Comparison of ENCODE assay signal across 9 cellular contexts in the genomic region with DNA sequence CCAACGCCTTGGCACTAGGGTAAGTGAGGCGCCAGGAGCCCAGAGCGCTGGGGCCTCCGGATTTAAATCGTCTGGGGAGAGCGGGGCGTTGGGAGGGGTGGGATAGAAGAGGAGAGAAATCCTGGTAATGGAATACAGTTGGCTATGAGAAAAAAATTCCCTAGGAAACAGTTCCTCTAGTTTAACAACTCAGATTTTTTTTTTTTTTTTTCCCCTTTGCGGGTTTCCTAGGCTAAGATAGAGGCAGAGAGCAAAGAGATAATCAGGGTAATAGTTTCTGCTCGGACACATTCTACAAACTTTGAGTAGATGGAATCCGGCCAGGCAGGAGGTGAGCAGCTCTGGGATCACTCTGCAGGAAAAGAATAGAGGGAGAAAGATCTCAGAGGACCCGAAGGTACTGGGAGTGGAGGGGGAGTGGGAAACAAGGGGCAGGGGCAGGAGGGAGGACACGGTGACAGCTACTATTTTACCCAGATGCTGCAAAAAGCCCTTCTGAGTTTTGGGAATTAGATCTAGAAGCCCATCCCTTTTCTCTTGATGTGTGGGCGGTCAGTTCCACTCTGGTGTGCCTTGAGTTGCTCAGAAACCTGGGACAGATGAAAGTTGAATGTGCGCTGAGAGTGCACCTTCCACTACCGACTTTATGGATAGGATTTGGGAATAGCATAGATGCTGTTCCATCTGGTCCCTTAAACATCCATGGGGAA. TPM values are rescaled to one million over a fixed set of nuclear protein-coding genes. Genes with fewer than 3 reads are reported as not detected.
DNase-seq lines count a peak whose midpoint lies in the region; ATAC-seq and TF ChIP-seq lines count a peak whose summit lies in the region.
"Had no signal": no experiment of that assay in that cellular context is flagged by ENCODE, and none has a peak within 500 bp of the region (broad histone marks: within the 10 kb centered on the region; RNA-seq: fewer than 3 reads in every experiment).

No MANE protein-coding gene starts in this region.

- no peaks in the 10 kb centered on the region for H3K36me3 Mint-ChIP-seq in activated T-helper 2 cell treated with anti-CD3 and anti-CD28 coated beads, Interferon-gamma antibody, Interleukin-2, Interleukin-4, amounts not matched to agents 10 μg/mL and 5 μg/mL and 100 μg/mL, durations not matched to agents 14 hours and 24 hours and 36 hours (ENCODE audit: low read depth)

- H3K9ac ChIP-seq in iPS-15b (ENCODE audit: low read depth, low read length): no peak overlapping the region

- DNase-seq in HFF-Myc (ENCODE audit: extremely low read depth, low read depth) (no peak), spleen (no peak), Kasumi-1 (lab: John Stamatoyannopoulos, UW) (no peak), HuH-7 (ENCODE audit: low spot score) (no peak)
- no peak for DNase-seq in activated T-helper 2 cell treated with anti-CD3 and anti-CD28 coated beads, Interferon-gamma antibody, Interleukin-2, Interleukin-4, amounts not matched to agents 10 μg/mL and 5 μg/mL and 100 μg/mL, durations not matched to agents 14 hours and 24 hours and 36 hours (ENCODE audit: low spot score)
- no peak for DNase-seq in NK-92 treated with Interleukin-12 subunit alpha and Interleukin-12 subunit beta, amount 100 ng/mL, for 24 hours (lab: John Stamatoyannopoulos, UW)

- peaks cover 48% of the 10 kb centered on the region for H3K27me3 Mint-ChIP-seq in activated T-helper 2 cell treated with anti-CD3 and anti-CD28 coated beads, Interferon-gamma antibody, Interleukin-2, Interleukin-4, amounts not matched to agents 10 μg/mL and 5 μg/mL and 100 μg/mL, durations not matched to agents 14 hours and 24 hours and 36 hours (ENCODE audit: low read depth)

- no peak for ATAC-seq in GM18519 (IDR thresholded peaks at IDR 0.05; ENCODE audit: low FRiP score, unreplicated experiment)

- H3K36me3 ChIP-seq in iPS-15b (ENCODE audit: control insufficient read depth, insufficient read depth, low read length): no peaks in the 10 kb centered on the region
- no peaks in the 10 kb centered on the region for H3K36me3 ChIP-seq in spleen
- H3K36me3 ChIP-seq: HAP-1 had no signal

- H3K4me1 ChIP-seq in iPS-15b (ENCODE audit: control insufficient read depth, insufficient read depth, low read length) (peaks cover 5% of the 10 kb centered on the region), spleen (peaks cover 4 to 20% (median 14%) of the 10 kb centered on the region in 6 donors)

- peak overlapping the region; percentile 51 for H3K4me3 ChIP-seq in HFF-Myc (replicated peaks; ENCODE audit: low read depth, low read length)
- H3K4me3 ChIP-seq in iPS-15b (ENCODE audit: low read depth, low read length): peak overlapping the region; percentile 85
- H3K4me3 ChIP-seq in spleen: peak overlapping the region in 7 of 8 donors; percentile 33 to 69 (median 42)
- H3K4me3 ChIP-seq: HAP-1 had no signal

- TF ChIP-seq CTCF in HFF-Myc (IDR thresholded peaks at IDR 0.05; ENCODE audit: low read depth, low read length, missing control alignments) (no peak), spleen (IDR thresholded peaks at IDR 0.05 in 8 of 11, conservative IDR thresholded peaks at IDR 0.05 in 3 of 11) (no peak)

- 28 to 34% (median 29%) methylated on average over 15 of the region's 15 CpGs for WGBS in spleen, 5 donors

- peak overlapping the region; percentile 56 for H3K4me3 Mint-ChIP-seq in activated T-helper 2 cell treated with anti-CD3 and anti-CD28 coated beads, Interferon-gamma antibody, Interleukin-2, Interleukin-4, amounts not matched to agents 10 μg/mL and 5 μg/mL and 100 μg/mL, durations not matched to agents 14 hours and 24 hours and 36 hours (ENCODE audit: low read depth)

- peaks cover 51% of the 10 kb centered on the region for H3K27me3 ChIP-seq in iPS-15b (ENCODE audit: control insufficient read depth, insufficient read depth, low read length)
- peaks cover 0 to 61% (median 13%) of the 10 kb centered on the region in 7 donors for H3K27me3 ChIP-seq in spleen (replicated peaks in 1 of 7)

- no peak overlapping the region for H3K27ac ChIP-seq in spleen

- no peak for TF ChIP-seq POLR2A in spleen (IDR thresholded peaks at IDR 0.05)

- peaks cover 6% of the 10 kb centered on the region for H3K4me1 Mint-ChIP-seq in activated T-helper 2 cell treated with anti-CD3 and anti-CD28 coated beads, Interferon-gamma antibody, Interleukin-2, Interleukin-4, amounts not matched to agents 10 μg/mL and 5 μg/mL and 100 μg/mL, durations not matched to agents 14 hours and 24 hours and 36 hours (ENCODE audit: low read depth)

- H3K9me3 ChIP-seq in iPS-15b (ENCODE audit: control insufficient read depth, insufficient read depth, low read length) (no peaks in the 10 kb centered on the region), spleen (no peaks in the 10 kb centered on the region)
- H3K9me3 ChIP-seq: HAP-1 had no signal

- intact Hi-C loops in activated T-helper 2 cell treated with anti-CD3 and anti-CD28 coated beads, Interferon-gamma antibody, Interleukin-2, Interleukin-4, amounts not matched to agents 10 μg/mL and 5 μg/mL and 100 μg/mL, durations not matched to agents 14 hours and 24 hours and 36 hours (cut with micrococcal nuclease): no loop called here
- intact Hi-C loops in spleen (cut with DNase I; ENCODE audit: low total_unique reads): no loop called here

- no peak overlapping the region for H3K27ac Mint-ChIP-seq in activated T-helper 2 cell treated with anti-CD3 and anti-CD28 coated beads, Interferon-gamma antibody, Interleukin-2, Interleukin-4, amounts not matched to agents 10 μg/mL and 5 μg/mL and 100 μg/mL, durations not matched to agents 14 hours and 24 hours and 36 hours

- no peaks in the 10 kb centered on the region for H3K9me3 Mint-ChIP-seq in activated T-helper 2 cell treated with anti-CD3 and anti-CD28 coated beads, Interferon-gamma antibody, Interleukin-2, Interleukin-4, amounts not matched to agents 10 μg/mL and 5 μg/mL and 100 μg/mL, durations not matched to agents 14 hours and 24 hours and 36 hours

RNA-seq across cellular contexts. Expression of a gene that starts 0.4 kb away (rescaled TPM):
- not detected in 2 replicates for total RNA-seq in activated T-helper 2 cell treated with anti-CD3 and anti-CD28 coated beads, Interferon-gamma antibody, Interleukin-2, Interleukin-4, amounts not matched to agents 10 μg/mL and 5 μg/mL and 100 μg/mL, durations not matched to agents 14 hours and 24 hours and 36 hours
- total RNA-seq in spleen: 1 to 10 TPM in 3 of 7 donors, under 1 TPM in 4; 0.09 to 3.0 (median 0.69) TPM
- polyA plus RNA-seq in spleen: under 1 TPM; 0.09 to 0.18 (median 0.13) TPM
